18 cellular contexts compared by ENCODE assay signal in genomic region chr7:44602576-44602910, GRCh38. TPM values are rescaled to one million over a fixed set of nuclear protein-coding genes. Genes with fewer than 3 reads are reported as not detected.
A peak's percentile ranks its signal among the peaks of the same experiment; 100 is the strongest.
DNase-seq lines count a peak whose midpoint lies in the region; ATAC-seq, FAIRE-seq and TF ChIP-seq lines count a peak whose summit lies in the region.
"Had no signal": no experiment of that assay in that cellular context is flagged by ENCODE, and none has a peak within 500 bp of the region (broad histone marks: within the 10 kb centered on the region; RNA-seq: fewer than 3 reads in every experiment).

No MANE protein-coding gene starts in this region.

- POLR2A ChIA-PET in GM12878 (lab: Charles Lee) = interaction anchor here (0.5 to 7.8 kb wide), 6 partner anchors 13 to 239 kb away, joined by 3 to 95 read pairs (median 4); partner anchors contain the start of genes DDX56 and TMED4

- peaks cover 3% of the 10 kb centered on the region; the same call in 1 of the 2 replicates for H3K9me3 ChIP-seq in OCI-LY1 (ENCODE audit: low read length)
- H3K9me3 ChIP-seq in GM12878 (replicated peaks; ENCODE audit: control insufficient read depth, insufficient read depth, low read length) = no peaks in the 10 kb centered on the region
- no peaks in the 10 kb centered on the region for H3K9me3 ChIP-seq in tibial nerve
- H3K9me3 ChIP-seq: A549, HAP-1 had no signal

- CTCF ChIA-PET in GM12878 (lab: Yijun Ruan, JAX) = interaction anchor here (0.7 to 1.1 kb wide), 2 partner anchors 35 to 244 kb away, joined by 3 read pairs; no protein-coding TSS in a partner anchor

- no peak overlapping the region for H3K4me3 ChIP-seq in OCI-LY1 (ENCODE audit: low read depth, low read length, poor library complexity, severe bottlenecking)
- H3K4me3 ChIP-seq in GM12878 = no peak overlapping the region
- H3K4me3 ChIP-seq in tibial nerve = no peak overlapping the region
- H3K4me3 ChIP-seq: A549, GM23248, HAP-1 had no signal

- no peaks in the 10 kb centered on the region; the same call in 1 of the 2 replicates for H3F3A ChIP-seq in OCI-LY1 (ENCODE audit: insufficient read depth, low read length)

- peak overlapping the region; percentile 12; the same call in 1 of the 2 replicates for H3K4me2 ChIP-seq in OCI-LY1 (ENCODE audit: low read length)
- H3K4me2 ChIP-seq in GM12878 (ENCODE audit: control insufficient read depth, insufficient read depth) = no peak overlapping the region
- H3K4me2 ChIP-seq: A549 had no signal

- no peak for TF ChIP-seq RAD21 in GM12878 (IDR thresholded peaks at IDR 0.05; ENCODE audit: insufficient read depth, low read depth, low read length)

- TF ChIP-seq POLR2A in GM12878 (IDR thresholded peaks at IDR 0.05; ENCODE audit: low read depth, low read length) = no peak
- TF ChIP-seq POLR2A in tibial nerve (IDR thresholded peaks at IDR 0.05) = no peak

- no peaks in the 10 kb centered on the region for H3K9me2 ChIP-seq in OCI-LY1 (ENCODE audit: low read depth, low read length)

- peaks cover 5% of the 10 kb centered on the region for H3K79me2 ChIP-seq in OCI-LY1 (ENCODE audit: insufficient read depth, low read length)
- peaks cover 8% of the 10 kb centered on the region for H3K79me2 ChIP-seq in GM12878 (ENCODE audit: control insufficient read depth, insufficient read depth, low read length)

- peaks cover 13% of the 10 kb centered on the region for H3K27me3 Mint-ChIP-seq in IgD-negative memory B cell
- H3K27me3 Mint-ChIP-seq in stimulated activated memory B cell treated with anti-CD40 and anti-IgM and Interleukin-4, amounts not matched to agents 10 μg/mL and 1 μg/mL and 100 μg/mL, for 72 hours = no peaks in the 10 kb centered on the region

- 50% methylated on average over 1 of the region's 1 CpG for WGBS in GM12878 (ENCODE audit: insufficient coverage, insufficient replicate concordance, low lambda C conversion rate, missing lambda C conversion rate)
- WGBS in tibial nerve, 2 donors = 75% methylated on average over 1 of the region's 1 CpG

- no peaks in the 10 kb centered on the region for H3K9me3 Mint-ChIP-seq in IgD-negative memory B cell
- no peaks in the 10 kb centered on the region for H3K9me3 Mint-ChIP-seq in stimulated activated memory B cell treated with anti-CD40 and anti-IgM and Interleukin-4, amounts not matched to agents 10 μg/mL and 1 μg/mL and 100 μg/mL, for 72 hours
- H3K9me3 Mint-ChIP-seq: CD4-positive, alpha-beta T cell had no signal

- in situ Hi-C loops in GM12878 (cut with MboI) = no loop called here

- SMC1A ChIA-PET in GM12878 (lab: Charles Lee; ENCODE audit: uncharacterized antibody, unreplicated experiment) = interaction anchor here (0.6 to 2.5 kb wide), 4 partner anchors 19 to 242 kb away, joined by 3 to 8 read pairs (median 4); no protein-coding TSS in a partner anchor

- H2AFZ ChIP-seq in OCI-LY1 (ENCODE audit: low read length) (no peak overlapping the region), GM12878 (ENCODE audit: control insufficient read depth, low read depth, low read length) (no peak overlapping the region)
- H2AFZ ChIP-seq: GM23248 had no signal

- TF ChIP-seq EP300 in GM12878 (IDR thresholded peaks at IDR 0.05; ENCODE audit: borderline replicate concordance in 1 of 2, control insufficient read depth in 1 of 2, low read depth in 2 of 2, low read length in 2 of 2) (no peak), tibial nerve (IDR thresholded peaks at IDR 0.05) (no peak)

- TF ChIP-seq CTCF in OCI-LY1 (IDR thresholded peaks at IDR 0.05; ENCODE audit: low read length) = no peak
- no peak for TF ChIP-seq CTCF in GM12878 (IDR thresholded peaks at IDR 0.05 in 2 of 3, conservative IDR thresholded peaks at IDR 0.05 in 1 of 3; ENCODE audit: control insufficient read depth in 2 of 3, extremely low read depth in 1 of 3, insufficient read depth in 1 of 3, low read depth in 3 of 3, low read length in 3 of 3)
- no peak for TF ChIP-seq CTCF in tibial nerve (IDR thresholded peaks at IDR 0.05)

- H4K20me1 ChIP-seq in OCI-LY1 (ENCODE audit: insufficient read depth, low read length) (no peaks in the 10 kb centered on the region), GM12878 (ENCODE audit: control insufficient read depth, insufficient read depth) (no peaks in the 10 kb centered on the region)

- H3K36me3 ChIP-seq in OCI-LY1 (ENCODE audit: insufficient read depth, low read length) (no peaks in the 10 kb centered on the region), GM12878 (ENCODE audit: control insufficient read depth in 2 of 2, insufficient read depth in 2 of 2, low read length in 1 of 2) (no peaks in the 10 kb centered on the region), tibial nerve (no peaks in the 10 kb centered on the region)

- H3K27me3 ChIP-seq in OCI-LY1 (ENCODE audit: insufficient read depth, low read length) (no peaks in the 10 kb centered on the region), GM12878 (replicated peaks in 1 of 2; ENCODE audit: control insufficient read depth in 2 of 2, insufficient read depth in 2 of 2, low read length in 1 of 2) (no peaks in the 10 kb centered on the region), tibial nerve (no peaks in the 10 kb centered on the region)

- peak; percentile 44 for FAIRE-seq in GM12878 (lab: Jason Lieb, UNC)
- FAIRE-seq: A549, HepG2 had no signal

- peak overlapping the region; percentile 85 for H3K27ac ChIP-seq in OCI-LY1 (ENCODE audit: low read depth, low read length, poor library complexity, severe bottlenecking)
- no peak overlapping the region for H3K27ac ChIP-seq in GM12878 (ENCODE audit: control insufficient read depth, insufficient read depth)
- no peak overlapping the region for H3K27ac ChIP-seq in tibial nerve
- H3K27ac ChIP-seq: A549, C4-2B, GM23248, KMS-11 had no signal

- peak overlapping the region in 1 of 4 donors; percentile 53 for H3K4me3 Mint-ChIP-seq in IgD-negative memory B cell
- no peak overlapping the region for H3K4me3 Mint-ChIP-seq in stimulated activated memory B cell treated with anti-CD40 and anti-IgM and Interleukin-4, amounts not matched to agents 10 μg/mL and 1 μg/mL and 100 μg/mL, for 72 hours
- H3K4me3 Mint-ChIP-seq: CD4-positive, alpha-beta T cell had no signal

- H3K4me1 Mint-ChIP-seq in IgD-negative memory B cell = peaks cover 14 to 22% (median 18%) of the 10 kb centered on the region in 3 donors
- H3K4me1 Mint-ChIP-seq in stimulated activated memory B cell treated with anti-CD40 and anti-IgM and Interleukin-4, amounts not matched to agents 10 μg/mL and 1 μg/mL and 100 μg/mL, for 72 hours = peaks cover 26% of the 10 kb centered on the region

- DNase-seq in GM12878 (ENCODE audit: low read depth, low spot score) (no peak), tibial nerve (ENCODE audit: low spot score in 2 of 2) (no peak)
- DNase-seq in activated CD4-positive, CD25-positive, alpha-beta regulatory T cell treated with anti-CD3 and anti-CD28 coated beads, Interleukin-2, amount 50 U/mL, for 72 hours = no peak
- DNase-seq: AML-193; Calu3; CD4-positive, alpha-beta T cell; DMS79 treated with DMSO at 0.1 percent for 48 hours; EL; GM23248 had no signal

- H3K9ac ChIP-seq in OCI-LY1 (ENCODE audit: low read length) (peak overlapping the region; percentile 23; the same call in 1 of the 2 replicates), GM12878 (ENCODE audit: control insufficient read depth, insufficient read depth, low read length) (no peak overlapping the region)
- H3K9ac ChIP-seq: GM23248, KMS-11 had no signal

- H3K27ac Mint-ChIP-seq in IgD-negative memory B cell = peak overlapping the region in 2 of 3 donors; percentile 6 to 68
- no peak overlapping the region for H3K27ac Mint-ChIP-seq in stimulated activated memory B cell treated with anti-CD40 and anti-IgM and Interleukin-4, amounts not matched to agents 10 μg/mL and 1 μg/mL and 100 μg/mL, for 72 hours
- H3K27ac Mint-ChIP-seq: CD4-positive, alpha-beta T cell had no signal

- intact Hi-C loops in GM12878 (cut with micrococcal nuclease; ENCODE audit: unreplicated experiment) = no loop called here

- no peak for ATAC-seq in GM12878
- no peak for ATAC-seq in stimulated activated memory B cell treated with anti-CD40 and anti-IgM and Interleukin-4, amounts not matched to agents 10 μg/mL and 1 μg/mL and 100 μg/mL, for 72 hours
- ATAC-seq in HG03469 (IDR thresholded peaks at IDR 0.05; ENCODE audit: unreplicated experiment) = no peak
- ATAC-seq: A549, HepG2 had no signal

- BruUV-seq in GM12878 (replicated peaks; lab: Mats Ljungman, UMichigan) = no TSS peak

- RAD21 ChIA-PET in GM12878 (lab: Charles Lee; ENCODE audit: unreplicated experiment) = interaction anchor here (1.1 to 1.2 kb wide), 2 partner anchors 27 to 148 kb away, joined by 3 to 4 read pairs; no protein-coding TSS in a partner anchor

- H3K4me1 ChIP-seq in OCI-LY1 (ENCODE audit: insufficient read depth, low read length, severe bottlenecking) (peaks cover 49% of the 10 kb centered on the region), GM12878 (ENCODE audit: control insufficient read depth, insufficient read depth, low read length) (peaks cover 13% of the 10 kb centered on the region), tibial nerve (peaks cover 0 to 11% (median 9%) of the 10 kb centered on the region in 4 donors)

- peaks cover 3% of the 10 kb centered on the region for H3K36me3 Mint-ChIP-seq in IgD-negative memory B cell
- no peaks in the 10 kb centered on the region for H3K36me3 Mint-ChIP-seq in stimulated activated memory B cell treated with anti-CD40 and anti-IgM and Interleukin-4, amounts not matched to agents 10 μg/mL and 1 μg/mL and 100 μg/mL, for 72 hours

RNA-seq across cellular contexts. Expression of gene OGDH, which starts 3.9 kb away (rescaled TPM):
- polyA plus RNA-seq in IgD-negative memory B cell (26.6 TPM), GM12878 (2011; rRNA removed) (16.7 and 33.8 TPM in 2 replicates), GM12878 (2014; fragmentation: Illumina TruSeq; extraction: Trizol) (39.9 and 56.7 TPM in 2 replicates), GM12878 (2014; fragmentation: Nextera tagmentation; extraction: Ambion mirVana) (1 to 10 TPM; 4.1 to 4.2 TPM), GM12878 (2014; rRNA removed) (44.7 and 49.1 TPM in 2 replicates), GM12878 (2016; fragmentation: Nextera tagmentation; extraction: Ambion mirVana) (10 to 100 TPM; 52.0 to 53.2 TPM)
- 59.5 and 66.5 TPM in 2 replicates for total RNA-seq in GM12878 (2013; cell fraction: nucleolus; rRNA removed)
- total RNA-seq in GM12878 (2014; rRNA removed) (60.6 and 63.5 TPM in 2 replicates), GM12878 (2014; rRNA removed; fragmentation: Illumina TruSeq; extraction: Trizol) (20.5 and 23.1 TPM in 2 replicates), GM12878 (2021) (103 and 104 TPM in 2 replicates), tibial nerve (10 to 100 TPM; 66.8 to 76.5 (median 70.1) TPM)
- 21.1 TPM for polyA plus RNA-seq in GM12878 (2011; ENCODE audit: low read depth)
- polyA plus RNA-seq in GM12878 (2011; cell fraction: cytosol; rRNA removed) = 49.7 and 61.0 TPM in 2 replicates
- polyA plus RNA-seq in GM12878 (2011; cell fraction: nucleus; rRNA removed) = 98.8 and 106 TPM in 2 replicates
- 38.1 and 42.9 TPM in 2 replicates for polyA plus RNA-seq in GM12878 (2012)
- polyA minus RNA-seq in GM12878 (2011; rRNA and poly(A)+ RNA removed) = 87.7 and 88.6 TPM in 2 replicates
- 34.1 and 34.2 TPM in 2 replicates for polyA minus RNA-seq in GM12878 (2011; cell fraction: cytosol; rRNA and poly(A)+ RNA removed)
- polyA minus RNA-seq in GM12878 (2011; cell fraction: nucleus; rRNA and poly(A)+ RNA removed) = 25.9 and 35.4 TPM in 2 replicates

RNA-seq across cellular contexts. Expression of gene TMED4, which starts 20.5 kb away (rescaled TPM):
- 59.9 TPM for polyA plus RNA-seq in IgD-negative memory B cell
- 141 and 178 TPM in 2 replicates for total RNA-seq in GM12878 (2013; cell fraction: nucleolus; rRNA removed)
- 71.3 and 75.3 TPM in 2 replicates for total RNA-seq in GM12878 (2014; rRNA removed)
- 39.1 and 41.4 TPM in 2 replicates for total RNA-seq in GM12878 (2014; rRNA removed; fragmentation: Illumina TruSeq; extraction: Trizol)
- 41.6 and 48.1 TPM in 2 replicates for total RNA-seq in GM12878 (2021)
- 49.3 TPM for polyA plus RNA-seq in GM12878 (2011; ENCODE audit: low read depth)
- polyA plus RNA-seq in GM12878 (2011; rRNA removed) = 67.1 and 69.8 TPM in 2 replicates
- 82.6 and 87.1 TPM in 2 replicates for polyA plus RNA-seq in GM12878 (2011; cell fraction: cytosol; rRNA removed)
- 70.6 and 72.2 TPM in 2 replicates for polyA plus RNA-seq in GM12878 (2011; cell fraction: nucleus; rRNA removed)
- 51.2 and 51.5 TPM in 2 replicates for polyA plus RNA-seq in GM12878 (2012)
- polyA plus RNA-seq in GM12878 (2014; fragmentation: Illumina TruSeq; extraction: Trizol) = 37.3 and 38.9 TPM in 2 replicates
- polyA plus RNA-seq in GM12878 (2014; fragmentation: Nextera tagmentation; extraction: Ambion mirVana) = 10 to 100 TPM; 20.8 to 21.0 TPM
- polyA plus RNA-seq in GM12878 (2014; rRNA removed) = 48.1 and 53.9 TPM in 2 replicates
- 10 to 100 TPM; 55.6 to 57.4 TPM for polyA plus RNA-seq in GM12878 (2016; fragmentation: Nextera tagmentation; extraction: Ambion mirVana)
- polyA minus RNA-seq in GM12878 (2011; rRNA and poly(A)+ RNA removed) = 58.4 and 72.4 TPM in 2 replicates
- 28.4 and 31.1 TPM in 2 replicates for polyA minus RNA-seq in GM12878 (2011; cell fraction: cytosol; rRNA and poly(A)+ RNA removed)
- polyA minus RNA-seq in GM12878 (2011; cell fraction: nucleus; rRNA and poly(A)+ RNA removed) = 33.5 and 53.0 TPM in 2 replicates
- total RNA-seq in tibial nerve = 100 to 1,000 TPM; 132 to 232 (median 218) TPM

RNA-seq across cellular contexts. Expression of gene DDX56, which starts 28.8 kb away (rescaled TPM):
- 52.0 TPM for polyA plus RNA-seq in IgD-negative memory B cell
- total RNA-seq in GM12878 (2013; cell fraction: nucleolus; rRNA removed) = 56.8 and 76.3 TPM in 2 replicates
- total RNA-seq in GM12878 (2014; rRNA removed) = 93.2 and 97.4 TPM in 2 replicates
- total RNA-seq in GM12878 (2014; rRNA removed; fragmentation: Illumina TruSeq; extraction: Trizol) = 51.5 and 52.1 TPM in 2 replicates
- 86.3 and 92.4 TPM in 2 replicates for total RNA-seq in GM12878 (2021)
- 40.2 TPM for polyA plus RNA-seq in GM12878 (2011; ENCODE audit: low read depth)
- polyA plus RNA-seq in GM12878 (2011; rRNA removed) = 56.0 and 82.9 TPM in 2 replicates
- 85.7 and 112 TPM in 2 replicates for polyA plus RNA-seq in GM12878 (2011; cell fraction: cytosol; rRNA removed)
- polyA plus RNA-seq in GM12878 (2011; cell fraction: nucleus; rRNA removed) = 182 and 194 TPM in 2 replicates
- polyA plus RNA-seq in GM12878 (2012) = 57.3 and 65.1 TPM in 2 replicates
- 39.1 and 78.1 TPM in 2 replicates for polyA plus RNA-seq in GM12878 (2014; fragmentation: Illumina TruSeq; extraction: Trizol)
- polyA plus RNA-seq in GM12878 (2014; fragmentation: Nextera tagmentation; extraction: Ambion mirVana) = 10 to 100 TPM; 19.8 to 48.3 TPM
- 79.6 and 93.8 TPM in 2 replicates for polyA plus RNA-seq in GM12878 (2014; rRNA removed)
- 100 to 1,000 TPM; 127 to 136 TPM for polyA plus RNA-seq in GM12878 (2016; fragmentation: Nextera tagmentation; extraction: Ambion mirVana)
- 75.0 and 100 TPM in 2 replicates for polyA minus RNA-seq in GM12878 (2011; rRNA and poly(A)+ RNA removed)
- 26.6 and 29.3 TPM in 2 replicates for polyA minus RNA-seq in GM12878 (2011; cell fraction: cytosol; rRNA and poly(A)+ RNA removed)
- polyA minus RNA-seq in GM12878 (2011; cell fraction: nucleus; rRNA and poly(A)+ RNA removed) = 51.5 and 87.5 TPM in 2 replicates
- total RNA-seq in tibial nerve = 10 to 100 TPM; 42.4 to 59.1 (median 56.5) TPM
